13 cellular contexts compared by ENCODE assay signal in the genomic region with DNA sequence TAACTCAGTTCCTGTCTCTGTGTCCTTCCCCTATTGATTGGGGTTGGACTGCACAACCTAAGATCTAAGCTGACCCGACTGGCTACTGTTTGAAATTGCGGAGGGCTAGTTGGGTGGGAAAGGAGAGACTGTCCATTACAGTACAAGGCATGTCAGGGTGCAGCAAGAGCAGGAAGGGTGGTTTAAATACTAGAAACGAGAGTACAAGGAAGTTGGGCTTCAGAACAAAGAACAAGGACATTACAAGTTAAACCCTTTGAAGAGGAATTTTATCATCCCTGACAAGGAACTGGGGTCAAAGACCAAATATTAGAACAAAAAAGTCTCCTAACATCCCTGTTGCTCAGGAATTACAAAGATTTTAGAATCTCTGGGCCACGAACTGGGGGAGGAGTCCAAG.
"Had no signal": no experiment of that assay in that cellular context is flagged by ENCODE, and none has a peak within 500 bp of the region (broad histone marks: within the 10 kb centered on the region; RNA-seq: fewer than 3 reads in every experiment).

No MANE protein-coding gene starts in this region.

- H3K9me3 ChIP-seq: esophagus squamous epithelium, pancreas had no signal

- H3K4me3 Mint-ChIP-seq: activated CD4-positive, alpha-beta T cell treated with anti-CD3 and anti-CD28 coated beads for 36 hours; memory B cell had no signal

- H3K4me1 Mint-ChIP-seq: memory B cell had no signal

- H3K36me3 Mint-ChIP-seq: memory B cell had no signal

- H3K36me3 ChIP-seq: esophagus squamous epithelium, left lung, pancreas, tibial artery had no signal

- ATAC-seq: activated CD4-positive, alpha-beta T cell treated with anti-CD3 and anti-CD28 coated beads for 36 hours; left lung; pancreas had no signal

- H3K27me3 Mint-ChIP-seq: activated CD4-positive, alpha-beta T cell treated with anti-CD3 and anti-CD28 coated beads for 36 hours; memory B cell had no signal

- H3K27ac Mint-ChIP-seq: activated CD4-positive, alpha-beta T cell treated with anti-CD3 and anti-CD28 coated beads for 36 hours; memory B cell had no signal

- DNase-seq: activated CD4-positive, alpha-beta T cell treated with anti-CD3 and anti-CD28 coated beads for 36 hours; activated gamma-delta T cell; activated T-cell treated with anti-CD3 and anti-CD28 coated beads, Interleukin-2, amount 50 U/mL, for 1 hour; cortex of kidney; esophagus squamous epithelium; foreskin fibroblast; head of caudate nucleus; left lung; pancreas; T1000; tibial artery had no signal

- H3K4me3 ChIP-seq: esophagus squamous epithelium, left lung, pancreas, tibial artery had no signal

- H3K4me1 ChIP-seq: tibial artery had no signal

- H3K27ac ChIP-seq: esophagus squamous epithelium, left lung, pancreas, tibial artery, VCaP had no signal

- H3K27me3 ChIP-seq: esophagus squamous epithelium, left lung, pancreas, tibial artery had no signal
